ENCODE assay signal across 8 cellular contexts in the genomic region with DNA sequence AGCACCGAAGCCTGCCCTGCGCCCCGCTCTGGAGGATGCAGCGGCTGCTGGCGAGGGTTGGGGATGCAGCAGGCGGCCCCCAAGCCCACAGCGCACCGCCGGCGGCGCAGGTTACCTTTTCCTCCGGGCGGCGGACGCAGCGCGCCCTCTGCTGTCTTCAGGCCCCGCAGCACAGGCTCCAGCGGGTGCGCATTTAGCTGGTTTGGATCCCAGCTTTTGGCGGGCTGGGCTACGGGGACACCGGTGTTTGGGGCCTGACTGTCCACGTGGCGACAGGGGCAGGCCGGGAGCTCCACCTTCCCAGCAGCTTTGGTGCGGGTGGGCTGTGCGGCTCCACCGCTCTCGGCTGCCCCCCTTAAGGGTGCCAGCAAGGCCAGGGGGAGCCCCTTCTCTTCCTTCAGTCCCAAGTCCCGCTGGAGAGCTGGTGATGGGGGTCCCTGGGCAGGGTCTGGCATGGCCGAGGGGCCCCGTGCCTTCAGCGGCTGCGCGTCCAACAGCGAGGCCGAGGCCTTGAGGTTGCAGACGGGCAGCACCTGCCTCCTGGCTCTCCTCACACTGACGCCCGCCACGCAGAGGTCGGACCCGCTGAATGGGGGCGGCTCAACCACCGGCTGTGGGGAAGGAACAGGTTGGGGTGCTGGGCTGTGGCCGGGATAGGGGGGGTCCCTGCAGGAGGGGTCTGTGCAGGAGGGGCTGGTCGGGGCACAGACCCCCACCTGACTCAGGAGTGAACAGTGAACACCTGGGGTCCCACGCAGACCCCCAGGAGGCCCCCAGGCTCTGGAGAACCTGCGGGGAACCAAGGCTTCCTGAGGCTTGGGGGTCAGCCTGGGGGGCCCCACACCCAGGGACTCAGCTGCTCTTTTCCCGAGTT. TPM values are rescaled to one million over a fixed set of nuclear protein-coding genes. Genes with fewer than 3 reads are reported as not detected.
DNase-seq lines count a peak whose midpoint lies in the region; ATAC-seq and TF ChIP-seq lines count a peak whose summit lies in the region.

No MANE protein-coding gene starts in this region.

- H3K27ac ChIP-seq in Peyer's patch = peak overlapping the region in 1 of 4 donors; percentile 38

- no peak for ATAC-seq in GM21528 (IDR thresholded peaks at IDR 0.05; ENCODE audit: low FRiP score, unreplicated experiment)

- H3K4me1 ChIP-seq in Peyer's patch = peaks cover 0 to 7% (median 5%) of the 10 kb centered on the region in 4 donors

- no peaks in the 10 kb centered on the region for H3K9me3 ChIP-seq in Peyer's patch

- no peaks in the 10 kb centered on the region for H3K9me3 Mint-ChIP-seq in nephron progenitor cell

- H3K4me1 Mint-ChIP-seq in nephron progenitor cell = peaks cover 15% of the 10 kb centered on the region

- no peaks in the 10 kb centered on the region for H3K36me3 Mint-ChIP-seq in nephron progenitor cell (ENCODE audit: low read depth)

- peak overlapping the region in 1 of 4 donors; percentile 17 for H3K4me3 ChIP-seq in Peyer's patch

- H3K27me3 Mint-ChIP-seq in nephron progenitor cell (ENCODE audit: low read depth, poor library complexity) = peaks cover 66% of the 10 kb centered on the region

- H3K36me3 ChIP-seq in Peyer's patch = no peaks in the 10 kb centered on the region

- H3K27ac Mint-ChIP-seq in nephron progenitor cell = no peak overlapping the region

- DNase-seq in Daoy (ENCODE audit: low read depth) (peak; percentile 83), HS-5 (ENCODE audit: low read depth) (peak; percentile 3), Peyer's patch (peak; percentile 80 to 92 (median 84)), activated T-helper 1 cell treated with Interleukin-2 at 50 U/mL for 16 hours (ENCODE audit: low read depth) (peak; percentile 71), fibroblast of peridontal ligament (ENCODE audit: extremely low read depth) (peak; percentile 44), nephron progenitor cell (peak; percentile 82)
- DNase-seq in stimulated activated naive CD4-positive, alpha-beta T cell treated with Interleukin-2 at 50 U/mL for 16 hours (lab: John Stamatoyannopoulos, UW) = peak; percentile 79

- no peak for TF ChIP-seq POLR2A in Peyer's patch (IDR thresholded peaks at IDR 0.05)

- no peak overlapping the region for H3K4me3 Mint-ChIP-seq in nephron progenitor cell

- no peaks in the 10 kb centered on the region for H3K27me3 ChIP-seq in Peyer's patch

- TF ChIP-seq CTCF in Peyer's patch (IDR thresholded peaks at IDR 0.05) (peak; percentile 82 to 95 (median 92)), nephron progenitor cell (IDR thresholded peaks at IDR 0.05) (peak; percentile 72)

RNA-seq across cellular contexts. Expression of a gene that starts 18.0 kb away (rescaled TPM):
- total RNA-seq in Daoy (2014; rRNA removed; shearing (Covaris generic)) = not detected in 2 replicates
- total RNA-seq in Peyer's patch = 1 to 10 TPM in 3 of 4 donors, not detected in 1; 1.1 to 2.3 (median 1.2) TPM

RNA-seq across cellular contexts. Expression of a gene that starts 27.5 kb away (rescaled TPM):
- total RNA-seq in Daoy (2014; rRNA removed; shearing (Covaris generic)) = not detected in 2 replicates
- not detected for total RNA-seq in Peyer's patch

RNA-seq across cellular contexts. Expression of a gene that starts 54.7 kb away (rescaled TPM):
- not detected in 2 replicates for total RNA-seq in Daoy (2014; rRNA removed; shearing (Covaris generic))
- total RNA-seq in Peyer's patch = not detected

RNA-seq across cellular contexts. Expression of a gene that starts 59.3 kb away (rescaled TPM):
- total RNA-seq in Daoy (2014; rRNA removed; shearing (Covaris generic)) = 0.11 TPM in 1 of 2 replicates, not detected in the other
- total RNA-seq in Peyer's patch = under 1 TPM in 1 of 4 donors, not detected in 3; 0.67 TPM

Comparison
In these comparisons a context has a peak if more than half of its experiments do, and no peak if none do; other contexts are left out.
1. DNase-seq: peak in every context shown above with its lines; median percentile 84 in Peyer's patch; 83 in Daoy; 82 in nephron progenitor cell; 79 in stimulated activated naive CD4-positive, alpha-beta T cell treated with Interleukin-2 at 50 U/mL for 16 hours; 71 in activated T-helper 1 cell treated with Interleukin-2 at 50 U/mL for 16 hours; 44 in fibroblast of peridontal ligament; 3 in HS-5.